1 cellular context compared by ENCODE assay signal in the genomic region with DNA sequence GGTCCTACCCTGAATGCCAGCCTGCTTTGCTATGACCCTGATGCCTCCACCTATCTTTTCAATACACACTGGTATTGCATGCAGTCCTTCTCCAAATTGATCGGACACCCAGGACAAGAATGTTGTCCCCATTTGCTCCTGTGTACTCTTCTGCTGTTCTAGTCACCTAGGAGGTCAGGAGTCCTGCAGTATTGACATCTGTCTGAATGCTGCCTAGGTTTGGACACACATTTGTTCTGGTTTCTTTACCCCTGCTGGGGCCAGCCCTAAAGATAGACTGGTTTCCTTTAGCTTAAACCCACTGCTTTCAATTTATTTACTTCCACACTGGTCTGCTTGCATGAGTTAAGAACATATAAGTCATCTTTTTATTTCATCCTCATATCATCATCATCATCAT.
TF ChIP-seq lines count a peak whose summit lies in the region.

No MANE protein-coding gene starts in this region.

TF ChIP-seq in liver, 16 proteins besides CTCF, POLR2A, EP300 and RAD21 (continued from another document):
- TF ChIP-seq ZBTB33 (IDR thresholded peaks at IDR 0.05) = no peak
TF ChIP-seq in liver: peak in this region for 2.
